In genomic region chr10:44965651-44966097, GRCh38 we compare ENCODE assay signal across 11 cellular contexts. TPM values are rescaled to one million over a fixed set of nuclear protein-coding genes. Genes with fewer than 3 reads are reported as not detected.
DNase-seq lines count a peak whose midpoint lies in the region; ATAC-seq and TF ChIP-seq lines count a peak whose summit lies in the region.
"Had no signal": no experiment of that assay in that cellular context is flagged by ENCODE, and none has a peak within 500 bp of the region (broad histone marks: within the 10 kb centered on the region; RNA-seq: fewer than 3 reads in every experiment).

No MANE protein-coding gene starts in this region.

- H3K4me1 Mint-ChIP-seq in activated T-helper 1 cell treated with anti-CD3 and anti-CD28 coated beads, Interleukin-12 subunit alpha, Interleukin-12 subunit beta, Interleukin-2, Interleukin-4 antibody, amounts not matched to agents 30 ng/mL and 10 ng/mL and 1 ng/mL, durations not matched to agents 14 hours and 24 hours and 36 hours (ENCODE audit: low read depth): peaks cover 49% of the 10 kb centered on the region

- TF ChIP-seq CTCF in GM12874 (IDR thresholded peaks at IDR 0.05; ENCODE audit: insufficient read depth, low read depth, low read length): 0 out of 2 replicates have a peak, but pooled peaks have one; percentile 11

- peak overlapping the region; percentile 4 for H3K4me3 Mint-ChIP-seq in activated T-helper 1 cell treated with anti-CD3 and anti-CD28 coated beads, Interleukin-12 subunit alpha, Interleukin-12 subunit beta, Interleukin-2, Interleukin-4 antibody, amounts not matched to agents 30 ng/mL and 10 ng/mL and 1 ng/mL, durations not matched to agents 14 hours and 24 hours and 36 hours

- in situ Hi-C loops in KBM-7 (cut with MboI; ENCODE audit: low pct_unique_long_range_greater_than_20kb, low sequenced_read_pairs): no loop called here

- H3K27me3 Mint-ChIP-seq in activated T-helper 1 cell treated with anti-CD3 and anti-CD28 coated beads, Interleukin-12 subunit alpha, Interleukin-12 subunit beta, Interleukin-2, Interleukin-4 antibody, amounts not matched to agents 30 ng/mL and 10 ng/mL and 1 ng/mL, durations not matched to agents 14 hours and 24 hours and 36 hours (ENCODE audit: insufficient read depth): no peaks in the 10 kb centered on the region

- H3K9me3 Mint-ChIP-seq in activated T-helper 1 cell treated with anti-CD3 and anti-CD28 coated beads, Interleukin-12 subunit alpha, Interleukin-12 subunit beta, Interleukin-2, Interleukin-4 antibody, amounts not matched to agents 30 ng/mL and 10 ng/mL and 1 ng/mL, durations not matched to agents 14 hours and 24 hours and 36 hours: no peaks in the 10 kb centered on the region

- intact Hi-C loops in activated T-helper 1 cell treated with anti-CD3 and anti-CD28 coated beads, Interleukin-12 subunit alpha, Interleukin-12 subunit beta, Interleukin-2, Interleukin-4 antibody, amounts not matched to agents 30 ng/mL and 10 ng/mL and 1 ng/mL, durations not matched to agents 14 hours and 24 hours and 36 hours (cut with micrococcal nuclease): loop anchor here (1.0 to 5.0 kb wide), 2 partner anchors 10 to 88 kb away; no protein-coding TSS in a partner anchor

- no peaks in the 10 kb centered on the region for H3K36me3 Mint-ChIP-seq in activated T-helper 1 cell treated with anti-CD3 and anti-CD28 coated beads, Interleukin-12 subunit alpha, Interleukin-12 subunit beta, Interleukin-2, Interleukin-4 antibody, amounts not matched to agents 30 ng/mL and 10 ng/mL and 1 ng/mL, durations not matched to agents 14 hours and 24 hours and 36 hours (ENCODE audit: low read depth)

- ATAC-seq in GM21723 (IDR thresholded peaks at IDR 0.05; ENCODE audit: unreplicated experiment) (peak; percentile 27), HG03135 (IDR thresholded peaks at IDR 0.05; ENCODE audit: unreplicated experiment) (no peak)

- no peak for DNase-seq in activated T-helper 1 cell treated with anti-CD3 and anti-CD28 coated beads, Interleukin-12 subunit alpha, Interleukin-12 subunit beta, Interleukin-2, Interleukin-4 antibody, amounts not matched to agents 30 ng/mL and 10 ng/mL and 1 ng/mL, durations not matched to agents 14 hours and 24 hours and 36 hours (ENCODE audit: low spot score)
- peak; percentile 71 for DNase-seq in mesenteric fat pad (ENCODE audit: low spot score)
- no peak for DNase-seq in NCI-H2029 treated with DMSO at 0.1 percent for 48 hours (lab: John Stamatoyannopoulos, UW)
- DNase-seq in KBM-7: no peak
- DNase-seq in HT-29 (ENCODE audit: low spot score): no peak
- DNase-seq: activated CD8-positive, alpha-beta memory T cell treated with anti-CD3 and anti-CD28 coated beads, Interleukin-2, amount 50 U/mL, for 4 hours; stimulated activated CD4-positive, alpha-beta T cell treated with anti-CD3 and anti-CD28 coated beads, Interleukin-2, amount 100 ng/mL, for 48 hours had no signal

- H3K27ac Mint-ChIP-seq in activated T-helper 1 cell treated with anti-CD3 and anti-CD28 coated beads, Interleukin-12 subunit alpha, Interleukin-12 subunit beta, Interleukin-2, Interleukin-4 antibody, amounts not matched to agents 30 ng/mL and 10 ng/mL and 1 ng/mL, durations not matched to agents 14 hours and 24 hours and 36 hours: peak overlapping the region; percentile 63

RNA-seq across cellular contexts. Expression of gene RASSF4, which starts 6.1 kb away (rescaled TPM):
- total RNA-seq in activated T-helper 1 cell treated with anti-CD3 and anti-CD28 coated beads, Interleukin-12 subunit alpha, Interleukin-12 subunit beta, Interleukin-2, Interleukin-4 antibody, amounts not matched to agents 30 ng/mL and 10 ng/mL and 1 ng/mL, durations not matched to agents 14 hours and 24 hours and 36 hours: 1.3 and 2.5 TPM in 2 replicates
- 122 TPM for total RNA-seq in mesenteric fat pad
- 1.2 and 2.7 TPM in 2 replicates for total RNA-seq in HT-29 (2014; rRNA removed; shearing (Covaris generic))

RNA-seq across cellular contexts. Expression of gene DEPP1, which starts 12.9 kb away (rescaled TPM):
- total RNA-seq in activated T-helper 1 cell treated with anti-CD3 and anti-CD28 coated beads, Interleukin-12 subunit alpha, Interleukin-12 subunit beta, Interleukin-2, Interleukin-4 antibody, amounts not matched to agents 30 ng/mL and 10 ng/mL and 1 ng/mL, durations not matched to agents 14 hours and 24 hours and 36 hours: 4.6 and 5.3 TPM in 2 replicates
- total RNA-seq in mesenteric fat pad: 566 TPM
- 67.2 and 68.3 TPM in 2 replicates for total RNA-seq in HT-29 (2014; rRNA removed; shearing (Covaris generic))

RNA-seq across cellular contexts. Expression of gene ZNF22, which starts 35.0 kb away (rescaled TPM):
- 23.1 and 25.6 TPM in 2 replicates for total RNA-seq in activated T-helper 1 cell treated with anti-CD3 and anti-CD28 coated beads, Interleukin-12 subunit alpha, Interleukin-12 subunit beta, Interleukin-2, Interleukin-4 antibody, amounts not matched to agents 30 ng/mL and 10 ng/mL and 1 ng/mL, durations not matched to agents 14 hours and 24 hours and 36 hours
- total RNA-seq in mesenteric fat pad: 50.3 TPM
- 8.1 and 11.7 TPM in 2 replicates for total RNA-seq in HT-29 (2014; rRNA removed; shearing (Covaris generic))

RNA-seq across cellular contexts. Expression of gene TMEM72, which starts 54.5 kb away (rescaled TPM):
- total RNA-seq in activated T-helper 1 cell treated with anti-CD3 and anti-CD28 coated beads, Interleukin-12 subunit alpha, Interleukin-12 subunit beta, Interleukin-2, Interleukin-4 antibody, amounts not matched to agents 30 ng/mL and 10 ng/mL and 1 ng/mL, durations not matched to agents 14 hours and 24 hours and 36 hours: not detected in 2 replicates
- not detected for total RNA-seq in mesenteric fat pad
- not detected in 2 replicates for total RNA-seq in HT-29 (2014; rRNA removed; shearing (Covaris generic))
- total RNA-seq: Daoy had no signal

Comparison
In these comparisons a context has a peak if more than half of its experiments do, and no peak if none do; other contexts are left out.
1. RNA of gene RASSF4, which starts 6.1 kb away (total RNA-seq): 122 TPM in mesenteric fat pad (single experiment); 1.3 to 2.5 TPM in activated T-helper 1 cell treated with anti-CD3 and anti-CD28 coated beads, Interleukin-12 subunit alpha, Interleukin-12 subunit beta, Interleukin-2, Interleukin-4 antibody, amounts not matched to agents 30 ng/mL and 10 ng/mL and 1 ng/mL, durations not matched to agents 14 hours and 24 hours and 36 hours and 1.2 to 2.7 TPM in HT-29; every median in the first group is over 10 times any median in the second.
2. RNA of gene DEPP1, which starts 12.9 kb away (total RNA-seq): 566 TPM in mesenteric fat pad (single experiment) and 67.2 to 68.3 TPM in HT-29; 4.6 to 5.3 TPM in activated T-helper 1 cell treated with anti-CD3 and anti-CD28 coated beads, Interleukin-12 subunit alpha, Interleukin-12 subunit beta, Interleukin-2, Interleukin-4 antibody, amounts not matched to agents 30 ng/mL and 10 ng/mL and 1 ng/mL, durations not matched to agents 14 hours and 24 hours and 36 hours; every median in the first group is over 10 times any median in the second.